ENCODE assay signal across 8 cellular contexts in genomic region chr21:34374940-34375618, GRCh38. TPM values are rescaled to one million over a fixed set of nuclear protein-coding genes. Genes with fewer than 3 reads are reported as not detected.
DNase-seq lines count a peak whose midpoint lies in the region; ATAC-seq, FAIRE-seq and TF ChIP-seq lines count a peak whose summit lies in the region.
"Not testable (repeated sequence)": the region's sequence is repeated elsewhere in the genome, so short reads cannot be mapped to it uniquely, and the experiment has no call there.

SMIM11 (plus strand) TSS chr21:34375507; CDS start chr21:34379505, 3,998 bp downstream.

- not testable (repeated sequence) for H3K9me3 ChIP-seq in PC-3 (ENCODE audit: low read length); right cardiac atrium (ENCODE audit: control insufficient read depth, low read length); psoas muscle

- not testable (repeated sequence) for H3K4me2 ChIP-seq in PC-3 (ENCODE audit: low read length)

- CTCF ChIA-PET in PC-3 (lab: Charles Lee) = not testable (repeated sequence)

- H3K27me3 Mint-ChIP-seq in activated naive CD8-positive, alpha-beta T cell treated with anti-CD3 and anti-CD28 coated beads, Interleukin-2, amount 50 U/mL, for 24 hours = not testable (repeated sequence)

- not testable (repeated sequence) for H3K9me3 Mint-ChIP-seq in activated naive CD8-positive, alpha-beta T cell treated with anti-CD3 and anti-CD28 coated beads, Interleukin-2, amount 50 U/mL, for 24 hours

- not testable (repeated sequence) for H3K36me3 ChIP-seq in PC-3 (ENCODE audit: low read depth, low read length); psoas muscle (ENCODE audit: insufficient read depth in 1 of 2, low read depth in 1 of 2)

- H3K9me2 ChIP-seq in PC-3 (replicated peaks; ENCODE audit: low read length) = not testable (repeated sequence)

- not testable (repeated sequence) for H3K4me1 Mint-ChIP-seq in activated naive CD8-positive, alpha-beta T cell treated with anti-CD3 and anti-CD28 coated beads, Interleukin-2, amount 50 U/mL, for 24 hours

- no CpG with 5 or more reads among the region's 49 CpGs for WGBS in right cardiac atrium
- WGBS in psoas muscle, 3 donors = no CpG with 5 or more reads among the region's 49 CpGs

- not testable (repeated sequence) for H3K4me3 Mint-ChIP-seq in activated naive CD8-positive, alpha-beta T cell treated with anti-CD3 and anti-CD28 coated beads, Interleukin-2, amount 50 U/mL, for 24 hours

- POLR2A ChIA-PET in PC-3 (lab: Charles Lee; ENCODE audit: unreplicated experiment) = not testable (repeated sequence)

- not testable (repeated sequence) for H4K20me1 ChIP-seq in PC-3 (ENCODE audit: low read length)

- H3K27ac ChIP-seq in PC-3 (ENCODE audit: low read length); right cardiac atrium (ENCODE audit: low read length); psoas muscle: not testable (repeated sequence)

- intact Hi-C loops in PC-3 (cut with micrococcal nuclease); right cardiac atrium (cut with DNase I); psoas muscle (cut with DNase I): not testable (repeated sequence)

- not testable (repeated sequence) for H3K79me2 ChIP-seq in PC-3 (ENCODE audit: low read length)

- not testable (repeated sequence) for H3K9ac ChIP-seq in PC-3 (ENCODE audit: low read length)

- H2AFZ ChIP-seq in PC-3 (ENCODE audit: low read length) = not testable (repeated sequence)

- in situ Hi-C loops in Caki2 (cut with HindIII; ENCODE audit: low pct_unique_long_range_greater_than_20kb, low sequenced_read_pairs) = not testable (repeated sequence)

- peak; percentile 95 for ATAC-seq in GM19351 (IDR thresholded peaks at IDR 0.05; ENCODE audit: unreplicated experiment)
- peak; percentile 88 for ATAC-seq in HG03103 (IDR thresholded peaks at IDR 0.05; ENCODE audit: low read depth, unreplicated experiment)
- ATAC-seq in PC-3 = peak; percentile 99
- ATAC-seq in activated naive CD8-positive, alpha-beta T cell treated with anti-CD3 and anti-CD28 coated beads, Interleukin-2, amount 50 U/mL, for 24 hours = peak; percentile 95
- peak; percentile 98 for ATAC-seq in right cardiac atrium
- ATAC-seq in psoas muscle = peak; percentile 93 to 96 (median 96)

- H3K4me3 ChIP-seq in PC-3 (ENCODE audit: low read length); right cardiac atrium (ENCODE audit: low read length); psoas muscle: not testable (repeated sequence)

- not testable (repeated sequence) for TF ChIP-seq CTCF in PC-3 (conservative IDR thresholded peaks at IDR 0.05; ENCODE audit: low read depth, low read length); psoas muscle (IDR thresholded peaks at IDR 0.05)

- peak; percentile 27 for FAIRE-seq in H54 (lab: Jason Lieb, UNC)

- not testable (repeated sequence) for DNase-seq in Caki2 (ENCODE audit: low read depth); H54 (ENCODE audit: insufficient read length, low spot score); PC-3; activated naive CD8-positive, alpha-beta T cell treated with anti-CD3 and anti-CD28 coated beads, Interleukin-2, amount 50 U/mL, for 24 hours; right cardiac atrium; psoas muscle

- TF ChIP-seq POLR2A in H54 (IDR thresholded peaks at IDR 0.05; ENCODE audit: low read depth, low read length) = not testable (repeated sequence)

- not testable (repeated sequence) for H3F3A ChIP-seq in PC-3 (ENCODE audit: low read length, unreplicated experiment)

- not testable (repeated sequence) for H3K27ac Mint-ChIP-seq in activated naive CD8-positive, alpha-beta T cell treated with anti-CD3 and anti-CD28 coated beads, Interleukin-2, amount 50 U/mL, for 24 hours

- not testable (repeated sequence) for H3K27me3 ChIP-seq in PC-3 (ENCODE audit: low read length); right cardiac atrium (ENCODE audit: control insufficient read depth, insufficient read depth); psoas muscle (ENCODE audit: insufficient read depth in 3 of 3, low read length in 2 of 3)

- BruUV-seq in PC-3 (replicated peaks; lab: Mats Ljungman, UMichigan) = TSS peak; percentile 96

- not testable (repeated sequence) for H3K36me3 Mint-ChIP-seq in activated naive CD8-positive, alpha-beta T cell treated with anti-CD3 and anti-CD28 coated beads, Interleukin-2, amount 50 U/mL, for 24 hours (ENCODE audit: low read depth)

- H3K4me1 ChIP-seq in PC-3 (ENCODE audit: insufficient read depth, low read length); right cardiac atrium (ENCODE audit: control insufficient read depth, insufficient read depth, low read length); psoas muscle: not testable (repeated sequence)

RNA-seq across cellular contexts. Expression of gene SMIM11, which starts in this region (rescaled TPM):
- total RNA-seq in Caki2 (2014; rRNA removed; shearing (Covaris generic); ENCODE audit: low replicate concordance) = 0.81 and 88.8 TPM in 2 replicates
- total RNA-seq in PC-3 (2014; rRNA removed) (32.5 and 39.8 TPM in 2 replicates), right cardiac atrium (10 to 100 TPM in 3 of 4 donors, 1 to 10 TPM in 1; 8.8 to 12.8 (median 11.3) TPM), psoas muscle (10 to 100 TPM; 25.5 to 32.9 (median 30.4) TPM)
- polyA plus RNA-seq in right cardiac atrium (9.9 TPM), psoas muscle (10 to 100 TPM in 1 of 3 donors, 1 to 10 TPM in 2; 6.5 to 19.8 (median 7.6) TPM)
